ENCODE assay signal across 7 cellular contexts in genomic region chr2:110784047-110784631, GRCh38. TPM values are rescaled to one million over a fixed set of nuclear protein-coding genes. Genes with fewer than 3 reads are reported as not detected.
"Had no signal": no experiment of that assay in that cellular context is flagged by ENCODE, and none has a peak within 500 bp of the region (broad histone marks: within the 10 kb centered on the region; RNA-seq: fewer than 3 reads in every experiment).

No MANE protein-coding gene starts in this region.

- H3K27ac Mint-ChIP-seq: IgD-negative memory B cell had no signal

- DNase-seq: GOT3, H7, HCEC 1CT, KBM-7 had no signal

- H3K9ac ChIP-seq: KMS-11 had no signal

- H3K4me2 ChIP-seq: KMS-11 had no signal

- H3K27ac ChIP-seq: KMS-11 had no signal

RNA-seq across cellular contexts. Expression of gene ACOXL, which starts 51.8 kb away (rescaled TPM):
- total RNA-seq: H4 had no signal
- polyA plus RNA-seq: IgD-negative memory B cell had no signal
